ENCODE assay signal across 9 cellular contexts in genomic region chrX:97039363-97040029, GRCh38.
DNase-seq lines count a peak whose midpoint lies in the region; ATAC-seq and TF ChIP-seq lines count a peak whose summit lies in the region.
"Had no signal": no experiment of that assay in that cellular context is flagged by ENCODE, and none has a peak within 500 bp of the region (broad histone marks: within the 10 kb centered on the region; RNA-seq: fewer than 3 reads in every experiment).

No MANE protein-coding gene starts in this region.

- peak; percentile 84 for ATAC-seq in activated CD8-positive, alpha-beta T cell treated with anti-CD3 and anti-CD28 coated beads for 36 hours
- ATAC-seq in activated CD8-positive, alpha-beta T cell treated with anti-CD3 and anti-CD28 coated beads, Interleukin-2, amount 10 ng/mL, durations not matched to agents 7 days and 5 days: no peak
- ATAC-seq in HG02852 (IDR thresholded peaks at IDR 0.05; ENCODE audit: unreplicated experiment): peak; percentile 94

- H3K9me3 Mint-ChIP-seq in activated CD8-positive, alpha-beta T cell treated with anti-CD3 and anti-CD28 coated beads for 36 hours: no peaks in the 10 kb centered on the region
- H3K9me3 Mint-ChIP-seq in activated CD8-positive, alpha-beta T cell treated with anti-CD3 and anti-CD28 coated beads, Interleukin-2, amount 10 ng/mL, durations not matched to agents 7 days and 5 days (ENCODE audit: insufficient read depth): no peaks in the 10 kb centered on the region

- no peak overlapping the region for H3K4me3 ChIP-seq in Peyer's patch
- H3K4me3 ChIP-seq: BLaER1 had no signal

- H3K27ac Mint-ChIP-seq in activated CD8-positive, alpha-beta T cell treated with anti-CD3 and anti-CD28 coated beads for 36 hours: no peak overlapping the region
- no peak overlapping the region for H3K27ac Mint-ChIP-seq in activated CD8-positive, alpha-beta T cell treated with anti-CD3 and anti-CD28 coated beads, Interleukin-2, amount 10 ng/mL, durations not matched to agents 7 days and 5 days

- H3K27ac ChIP-seq in Peyer's patch: no peak overlapping the region
- H3K27ac ChIP-seq: BLaER1 had no signal

- H3K27me3 Mint-ChIP-seq in activated CD8-positive, alpha-beta T cell treated with anti-CD3 and anti-CD28 coated beads for 36 hours: no peaks in the 10 kb centered on the region
- no peaks in the 10 kb centered on the region for H3K27me3 Mint-ChIP-seq in activated CD8-positive, alpha-beta T cell treated with anti-CD3 and anti-CD28 coated beads, Interleukin-2, amount 10 ng/mL, durations not matched to agents 7 days and 5 days (ENCODE audit: low read depth)

- no peaks in the 10 kb centered on the region for H3K9me3 ChIP-seq in Peyer's patch

- H3K36me3 ChIP-seq in Peyer's patch: no peaks in the 10 kb centered on the region
- H3K36me3 ChIP-seq: BLaER1 had no signal

- no peak overlapping the region for H3K4me3 Mint-ChIP-seq in activated CD8-positive, alpha-beta T cell treated with anti-CD3 and anti-CD28 coated beads for 36 hours
- no peak overlapping the region for H3K4me3 Mint-ChIP-seq in activated CD8-positive, alpha-beta T cell treated with anti-CD3 and anti-CD28 coated beads, Interleukin-2, amount 10 ng/mL, durations not matched to agents 7 days and 5 days

- intact Hi-C loops in activated CD8-positive, alpha-beta T cell treated with anti-CD3 and anti-CD28 coated beads for 36 hours (cut with micrococcal nuclease): no loop called here

- CTCF ChIA-PET in activated CD8-positive, alpha-beta T cell treated with anti-CD3 and anti-CD28 coated beads for 36 hours (lab: Charles Lee): no interaction called here
- CTCF ChIA-PET in activated CD8-positive, alpha-beta T cell treated with anti-CD3 and anti-CD28 coated beads, Interleukin-2, amount 10 ng/mL, durations not matched to agents 7 days and 5 days (lab: Charles Lee): no interaction called here

- POLR2A ChIA-PET in activated CD8-positive, alpha-beta T cell treated with anti-CD3 and anti-CD28 coated beads for 36 hours (lab: Charles Lee): no interaction called here
- POLR2A ChIA-PET in activated CD8-positive, alpha-beta T cell treated with anti-CD3 and anti-CD28 coated beads, Interleukin-2, amount 10 ng/mL, durations not matched to agents 7 days and 5 days (lab: Charles Lee): interaction anchor here (0.6 kb wide), 2 partner anchors 12 to 73 kb away, joined by 3 to 4 read pairs; no protein-coding TSS in a partner anchor

- H3K4me1 ChIP-seq in Peyer's patch: no peaks in the 10 kb centered on the region
- H3K4me1 ChIP-seq: BLaER1 had no signal

- no peak for TF ChIP-seq CTCF in activated CD8-positive, alpha-beta T cell treated with anti-CD3 and anti-CD28 coated beads for 36 hours (IDR thresholded peaks at IDR 0.05)
- TF ChIP-seq CTCF in Peyer's patch (IDR thresholded peaks at IDR 0.05): no peak

- TF ChIP-seq POLR2A in Peyer's patch (IDR thresholded peaks at IDR 0.05): no peak

- H3K36me3 Mint-ChIP-seq in activated CD8-positive, alpha-beta T cell treated with anti-CD3 and anti-CD28 coated beads for 36 hours (ENCODE audit: low read depth): peaks cover 4% of the 10 kb centered on the region
- no peaks in the 10 kb centered on the region for H3K36me3 Mint-ChIP-seq in activated CD8-positive, alpha-beta T cell treated with anti-CD3 and anti-CD28 coated beads, Interleukin-2, amount 10 ng/mL, durations not matched to agents 7 days and 5 days (ENCODE audit: low read depth)

- DNase-seq in activated CD8-positive, alpha-beta T cell treated with anti-CD3 and anti-CD28 coated beads for 36 hours: no peak
- DNase-seq in activated CD8-positive, alpha-beta T cell treated with anti-CD3 and anti-CD28 coated beads, Interleukin-2, amount 10 ng/mL, durations not matched to agents 7 days and 5 days: no peak
- DNase-seq in RPMI7951 (ENCODE audit: low read depth) (peak; percentile 33), myocyte (ENCODE audit: low read depth) (peak; percentile 45), NCI-H526 treated with DMSO at 0.1 percent for 48 hours (lab: John Stamatoyannopoulos, UW) (no peak), GOT3 (lab: John Stamatoyannopoulos, UW) (no peak), Peyer's patch (no peak)

- no peaks in the 10 kb centered on the region for H3K27me3 ChIP-seq in Peyer's patch

- H3K4me1 Mint-ChIP-seq in activated CD8-positive, alpha-beta T cell treated with anti-CD3 and anti-CD28 coated beads for 36 hours (ENCODE audit: low read depth): peaks cover 7% of the 10 kb centered on the region
- peaks cover 1% of the 10 kb centered on the region for H3K4me1 Mint-ChIP-seq in activated CD8-positive, alpha-beta T cell treated with anti-CD3 and anti-CD28 coated beads, Interleukin-2, amount 10 ng/mL, durations not matched to agents 7 days and 5 days (ENCODE audit: low read depth)

Comparison
In these comparisons a context has a peak if more than half of its experiments do, and no peak if none do; other contexts are left out.
1. DNase-seq: peak in RPMI7951 (single experiment) and myocyte (single experiment); none in activated CD8-positive, alpha-beta T cell treated with anti-CD3 and anti-CD28 coated beads for 36 hours (single experiment), activated CD8-positive, alpha-beta T cell treated with anti-CD3 and anti-CD28 coated beads, Interleukin-2, amount 10 ng/mL, durations not matched to agents 7 days and 5 days (single experiment), NCI-H526 treated with DMSO at 0.1 percent for 48 hours (single experiment), GOT3 (single experiment) and Peyer's patch (0 of 3).